In genomic region chr17:14047591-14047990, GRCh38 we compare ENCODE assay signal across 13 cellular contexts. TPM values are rescaled to one million over a fixed set of nuclear protein-coding genes. Genes with fewer than 3 reads are reported as not detected.
DNase-seq lines count a peak whose midpoint lies in the region; ATAC-seq, FAIRE-seq and TF ChIP-seq lines count a peak whose summit lies in the region.
"Had no signal": no experiment of that assay in that cellular context is flagged by ENCODE, and none has a peak within 500 bp of the region (broad histone marks: within the 10 kb centered on the region; RNA-seq: fewer than 3 reads in every experiment).

No MANE protein-coding gene starts in this region.

- no CpG with 5 or more reads among the region's 4 CpGs for WGBS in IMR-90 (ENCODE audit: extremely low coverage in 2 of 2, insufficient read length in 1 of 2), 2 experiments
- 64% methylated on average over 4 of the region's 4 CpGs for WGBS in HepG2 (ENCODE audit: low lambda C conversion rate)

- no peak for DNase-seq in IMR-90
- peak; percentile 40 for DNase-seq in HepG2 (ENCODE audit: low spot score)
- no peak for DNase-seq in RPMI8226
- DNase-seq in GM19240 (ENCODE audit: insufficient read length, low spot score), result no peak
- DNase-seq: CD8-positive, alpha-beta T cell; DMS79 treated with DMSO at 0.1 percent for 48 hours; GF-D8; KG1 had no signal

- no peak overlapping the region for H2BK5ac ChIP-seq in IMR-90 (ENCODE audit: low read depth, low read length, poor library complexity, severe bottlenecking)

- no peaks in the 10 kb centered on the region for H3K27me3 ChIP-seq in IMR-90 (ENCODE audit: control insufficient read depth, insufficient read depth, low read length)
- H3K27me3 ChIP-seq in HepG2 (ENCODE audit: control insufficient read depth in 1 of 2, insufficient read depth in 2 of 2, low read length in 2 of 2), result no peaks in the 10 kb centered on the region

- H3K36me3 ChIP-seq in IMR-90 (ENCODE audit: control insufficient read depth, insufficient read depth, low read length) (peaks cover 3% of the 10 kb centered on the region; the same call in 1 of the 2 replicates), HepG2 (replicated peaks in 1 of 2; ENCODE audit: control insufficient read depth in 1 of 2, insufficient read depth in 2 of 2, low read length in 2 of 2) (0 out of 5 replicates have a peak, but pooled peaks cover 0 to 1% of the 10 kb centered on the region in 2 experiments)
- H3K36me3 ChIP-seq: HAP-1 had no signal

- peak overlapping the region; percentile 48; the same call in 1 of the 2 replicates for H3K4me2 ChIP-seq in IMR-90 (ENCODE audit: low read depth, low read length)
- H3K4me2 ChIP-seq in HepG2 (ENCODE audit: low read depth, low read length), result no peak overlapping the region

- H3K4me3 ChIP-seq in IMR-90 (ENCODE audit: insufficient read depth, low read depth, low read length) (no peak overlapping the region), HepG2 (replicated peaks in 1 of 3; ENCODE audit: insufficient read depth in 1 of 3, low read depth in 2 of 3, low read length in 3 of 3) (no peak overlapping the region)
- H3K4me3 ChIP-seq: HAP-1 had no signal

- TF ChIP-seq RAD21 in IMR-90 (IDR thresholded peaks at IDR 0.05; ENCODE audit: low read length) (no peak), HepG2 (CRISPR knock-in tag; IDR thresholded peaks at IDR 0.05) (no peak)

- TF ChIP-seq POLR2A in IMR-90 (IDR thresholded peaks at IDR 0.05; ENCODE audit: low read depth, low read length), result no peak
- TF ChIP-seq POLR2A in HepG2 (IDR thresholded peaks at IDR 0.05; ENCODE audit: insufficient read depth in 1 of 2, low read depth in 2 of 2, low read length in 2 of 2), result no peak

- H3K9me3 ChIP-seq in IMR-90 (ENCODE audit: control insufficient read depth, insufficient read depth, low read length) (no peaks in the 10 kb centered on the region), HepG2 (ENCODE audit: low read length) (no peaks in the 10 kb centered on the region)
- H3K9me3 ChIP-seq: HAP-1 had no signal

- FAIRE-seq in HepG2 (lab: Jason Lieb, UNC), result no peak
- FAIRE-seq: A204.1, HTR-8/SVneo had no signal

- POLR2A ChIA-PET in IMR-90 (lab: Charles Lee; ENCODE audit: unreplicated experiment), result no interaction called here
- POLR2A ChIA-PET in HepG2 (lab: Yijun Ruan, JAX), result interaction anchor here (1.4 kb wide), 1 partner anchor 253 kb away, joined by 5 read pairs; the partner anchor contains the start of gene HS3ST3B1

- no peak overlapping the region for H2BK20ac ChIP-seq in IMR-90 (ENCODE audit: low read depth, low read length)

- no peak overlapping the region for H3K9ac ChIP-seq in IMR-90 (ENCODE audit: low read depth, low read length)
- no peak overlapping the region for H3K9ac ChIP-seq in HepG2 (ENCODE audit: insufficient read depth, low read depth, low read length)

- no peaks in the 10 kb centered on the region for H4K20me1 ChIP-seq in IMR-90 (ENCODE audit: insufficient read depth, low read length)
- H4K20me1 ChIP-seq in HepG2 (ENCODE audit: insufficient read depth, low read length), result no peaks in the 10 kb centered on the region

- no TSS peak for BruUV-seq in IMR-90 (replicated peaks; lab: Mats Ljungman, UMichigan)
- BruUV-seq in HepG2 (replicated peaks; lab: Mats Ljungman, UMichigan), result no TSS peak

- H2AFZ ChIP-seq in IMR-90 (replicated peaks; ENCODE audit: low read length, poor library complexity) (no peak overlapping the region), HepG2 (ENCODE audit: low read length) (no peak overlapping the region)

- H2AK9ac ChIP-seq in IMR-90 (replicated peaks; ENCODE audit: low read depth, low read length, poor library complexity), result no peak overlapping the region

- in situ Hi-C loops in IMR-90 (cut with MboI; ENCODE audit: low sequenced_read_pairs), result no loop called here
- in situ Hi-C loops in HepG2 (cut with HindIII; ENCODE audit: extremely low pct_ligation_motif_present, low pct_unique_long_range_greater_than_20kb), result no loop called here

- no peak overlapping the region for H3K18ac ChIP-seq in IMR-90 (ENCODE audit: low read depth, low read length)

- no peak overlapping the region; the same call in 1 of the 2 replicates for H2BK120ac ChIP-seq in IMR-90 (ENCODE audit: low read depth, low read length)

- no peak overlapping the region for H4K5ac ChIP-seq in IMR-90 (ENCODE audit: low read depth, low read length)

- H3K14ac ChIP-seq in IMR-90 (replicated peaks; ENCODE audit: low read depth, low read length), result no peak overlapping the region

- ATAC-seq in IMR-90 (ENCODE audit: low read depth) (peak; percentile 74), HepG2 (no peak), HG03108 (IDR thresholded peaks at IDR 0.05; ENCODE audit: unreplicated experiment) (no peak)
- ATAC-seq: CD8-positive, alpha-beta T cell had no signal

- no peak overlapping the region for H4K91ac ChIP-seq in IMR-90 (ENCODE audit: insufficient read depth, low read depth, low read length)

- 0 out of 4 replicates have a peak overlapping the region, but pooled peaks of 1 of the 2 experiments have one; percentile 43 for H4K8ac ChIP-seq in IMR-90 (ENCODE audit: low read depth in 2 of 2, low read length in 2 of 2)

- peak overlapping the region; percentile 32; the same call in 1 of the 2 replicates for H3K4ac ChIP-seq in IMR-90 (ENCODE audit: low read depth, low read length)

- H3K27ac ChIP-seq in C4-2B (peak overlapping the region; percentile 28; the same call in 1 of the 2 replicates), IMR-90 (ENCODE audit: insufficient read depth, low read length) (no peak overlapping the region), HepG2 (ENCODE audit: extremely low read length, insufficient read depth, low read length) (no peak overlapping the region)

- H3K4me1 ChIP-seq in IMR-90 (ENCODE audit: control insufficient read depth, insufficient read depth, low read length), result 0 out of 2 replicates have a peak, but pooled peaks cover 3% of the 10 kb centered on the region
- H3K4me1 ChIP-seq in HepG2 (ENCODE audit: insufficient read depth, low read length), result peaks cover 14% of the 10 kb centered on the region
- H3K4me1 ChIP-seq: HAP-1 had no signal

- H3K56ac ChIP-seq in IMR-90 (ENCODE audit: extremely low read depth, insufficient read depth, low read length), result no peak overlapping the region

- H3K23ac ChIP-seq in IMR-90 (ENCODE audit: low read depth, low read length), result no peak overlapping the region

- peaks cover 9 to 36% of the 10 kb centered on the region in 2 experiments for H3K79me1 ChIP-seq in IMR-90 (ENCODE audit: low read depth in 1 of 2, low read length in 2 of 2)

- no peak overlapping the region for H2BK15ac ChIP-seq in IMR-90 (ENCODE audit: low read depth, low read length)

- H3K79me2 ChIP-seq in HepG2 (ENCODE audit: insufficient read depth, low read length), result no peaks in the 10 kb centered on the region

- TF ChIP-seq CTCF in C4-2B (conservative IDR thresholded peaks at IDR 0.05), result no peak
- no peak for TF ChIP-seq CTCF in IMR-90 (conservative IDR thresholded peaks at IDR 0.05; ENCODE audit: low read depth, low read length)
- TF ChIP-seq CTCF in HepG2 (CRISPR knock-in tag; IDR thresholded peaks at IDR 0.05), result no peak

- H2AK5ac ChIP-seq in IMR-90 (ENCODE audit: low read depth, low read length), result no peak overlapping the region

- dilution Hi-C loops in IMR-90 (cut with HindIII; ENCODE audit: low sequenced_read_pairs, unreplicated experiment), result no loop called here

- H3K9me1 ChIP-seq in IMR-90 (ENCODE audit: insufficient read depth, low read length), result peaks cover 5% of the 10 kb centered on the region; the same call in 1 of the 2 replicates

- TF ChIP-seq EP300 in HepG2 (IDR thresholded peaks at IDR 0.05; ENCODE audit: low read depth in 2 of 2, low read length in 2 of 2) (no peak), HepG2 (CRISPR knock-in tag; IDR thresholded peaks at IDR 0.05; ENCODE audit: borderline replicate concordance) (no peak)

- CTCF ChIA-PET in IMR-90 (lab: Yijun Ruan, JAX) (interaction anchor here (0.6 to 0.8 kb wide), 3 partner anchors 10 to 874 kb away, joined by 3 to 7 read pairs (median 3); no protein-coding TSS in a partner anchor), HepG2 (lab: Yijun Ruan, JAX; ENCODE audit: low intra/inter-chr PET ratio, low total read pairs) (no interaction called here)

- intact Hi-C loops in IMR-90 (cut with micrococcal nuclease) (loop anchor here (5.0 kb wide), 1 partner anchor 250 kb away; no protein-coding TSS in a partner anchor), HepG2 (cut with micrococcal nuclease; ENCODE audit: unreplicated experiment) (no loop called here)

TF ChIP-seq in HepG2, 621 proteins besides CTCF, POLR2A, EP300 and RAD21:
- TF ChIP-seq GFI1 (CRISPR knock-in tag; IDR thresholded peaks at IDR 0.05; ENCODE audit: borderline replicate concordance) (peak; percentile 71; the same call in 1 of the 2 replicates), SIX4 (CRISPR knock-in tag; IDR thresholded peaks at IDR 0.05) (0 out of 2 replicates have a peak, but pooled peaks have one; percentile 28), HDAC6 (IDR thresholded peaks at IDR 0.05; ENCODE audit: low read depth, low read length) (no peak)

RNA-seq across cellular contexts. Expression of gene COX10, which starts 21.7 kb away (rescaled TPM):
- total RNA-seq in IMR-90 (2012; rRNA removed) (10.3 and 16.1 TPM in 2 replicates), HepG2 (2016; rRNA removed; fragmentation: Illumina TruSeq; extraction: Trizol) (20.1 and 20.6 TPM in 2 replicates)
- polyA plus RNA-seq in IMR-90 (2012; rRNA removed) (12.2 and 15.4 TPM in 2 replicates), HepG2 (2011; rRNA removed) (12.4 and 13.9 TPM in 2 replicates)
- polyA plus RNA-seq in IMR-90 (2012; cell fraction: cytosol; rRNA removed), result 5.2 and 8.6 TPM in 2 replicates
- 8.2 and 8.5 TPM in 2 replicates for polyA plus RNA-seq in IMR-90 (2012; cell fraction: nucleus; rRNA removed; ENCODE audit: low replicate concordance)
- 18.1 and 18.3 TPM in 2 replicates for total RNA-seq in HepG2 (2016; cell fraction: cytosol; rRNA removed; fragmentation: Illumina TruSeq; extraction: Trizol; ENCODE audit: low read depth)
- total RNA-seq in HepG2 (2016; cell fraction: insoluble cytoplasmic fraction; rRNA removed; fragmentation: Illumina TruSeq; extraction: Trizol), result 16.9 and 20.5 TPM in 2 replicates
- total RNA-seq in HepG2 (2016; cell fraction: membrane; rRNA removed; fragmentation: Illumina TruSeq; extraction: Trizol), result 26.4 and 26.7 TPM in 2 replicates
- total RNA-seq in HepG2 (2016; cell fraction: nucleus; rRNA removed; fragmentation: Illumina TruSeq; extraction: Trizol), result 27.8 and 29.9 TPM in 2 replicates
- polyA plus RNA-seq in HepG2 (2011; cell fraction: cytosol; rRNA removed), result 16.3 and 17.6 TPM in 2 replicates
- polyA plus RNA-seq in HepG2 (2011; cell fraction: nucleus; rRNA removed), result 12.9 and 14.5 TPM in 2 replicates
- polyA plus RNA-seq in HepG2 (2012), result 9.9 and 11.0 TPM in 2 replicates
- 13.0 and 16.0 TPM in 2 replicates for polyA plus RNA-seq in HepG2 (2016; cell fraction: cytosol; fragmentation: Illumina TruSeq; extraction: Trizol; ENCODE audit: low read depth)
- 16.1 and 19.3 TPM in 2 replicates for polyA plus RNA-seq in HepG2 (2016; cell fraction: insoluble cytoplasmic fraction; fragmentation: Illumina TruSeq; extraction: Trizol; ENCODE audit: low read depth)
- 17.8 and 20.2 TPM in 2 replicates for polyA plus RNA-seq in HepG2 (2016; cell fraction: membrane; fragmentation: Illumina TruSeq; extraction: Trizol; ENCODE audit: low read depth)
- 11.9 and 14.5 TPM in 2 replicates for polyA plus RNA-seq in HepG2 (2016; cell fraction: nucleus; fragmentation: Illumina TruSeq; extraction: Trizol; ENCODE audit: insufficient read depth, low read depth)
- polyA minus RNA-seq in HepG2 (2011; rRNA and poly(A)+ RNA removed; ENCODE audit: low replicate concordance), result 26.5 and 30.3 TPM in 2 replicates
- polyA minus RNA-seq in HepG2 (2011; cell fraction: cytosol; rRNA and poly(A)+ RNA removed), result 18.2 and 20.8 TPM in 2 replicates
- polyA minus RNA-seq in HepG2 (2011; cell fraction: nucleus; rRNA and poly(A)+ RNA removed), result 49.0 and 54.1 TPM in 2 replicates
